Comparison of ENCODE assay signal across 15 cellular contexts in genomic region chrX:50680990-50681389, GRCh38.
DNase-seq lines count a peak whose midpoint lies in the region; ATAC-seq and TF ChIP-seq lines count a peak whose summit lies in the region.
"Had no signal": no experiment of that assay in that cellular context is flagged by ENCODE, and none has a peak within 500 bp of the region (broad histone marks: within the 10 kb centered on the region; RNA-seq: fewer than 3 reads in every experiment).

No MANE protein-coding gene starts in this region.

- no peak overlapping the region for H3K27ac ChIP-seq in C4-2B
- H3K27ac ChIP-seq: SJSA1 had no signal

- DNase-seq in KBM-7 (peak; percentile 14), dermis blood vessel endothelial cell (peak; percentile 63), lung microvascular endothelial cell (ENCODE audit: low read depth in 2 of 2) (peak; percentile 48 to 58), DMS114 treated with DMSO at 0.1 percent for 48 hours (lab: John Stamatoyannopoulos, UW; ENCODE audit: unreplicated experiment) (no peak), GF-D8 (lab: John Stamatoyannopoulos, UW) (no peak), ACHN (no peak)
- DNase-seq: activated CD4-positive, alpha-beta T cell treated with anti-CD3 and anti-CD28 coated beads, Interleukin-2, amount 10 ng/mL, durations not matched to agents 7 days and 5 days; activated naive CD4-positive, alpha-beta T cell; CD8-positive, alpha-beta memory T cell; effector CD8-positive, alpha-beta T cell; NCI-H226; stimulated activated CD4-positive, alpha-beta T cell treated with anti-CD3 and anti-CD28 coated beads, Interleukin-1b, Interleukin-23, amount 100 ng/mL, for 48 hours had no signal

- in situ Hi-C loops in KBM-7 (cut with MboI; ENCODE audit: low pct_unique_long_range_greater_than_20kb, low sequenced_read_pairs): no loop called here
- in situ Hi-C loops in ACHN (cut with HindIII; ENCODE audit: low pct_ligation_motif_present, low pct_unique_long_range_greater_than_20kb, low sequenced_read_pairs): no loop called here

- ATAC-seq in GM21737 (IDR thresholded peaks at IDR 0.05; ENCODE audit: unreplicated experiment): no peak

- TF ChIP-seq CTCF in C4-2B (conservative IDR thresholded peaks at IDR 0.05): peak; percentile 40

Comparison
In these comparisons a context has a peak if more than half of its experiments do, and no peak if none do; other contexts are left out.
1. DNase-seq: peak in KBM-7 (single experiment), dermis blood vessel endothelial cell (single experiment) and lung microvascular endothelial cell (2 of 2); none in DMS114 treated with DMSO at 0.1 percent for 48 hours (single experiment), GF-D8 (single experiment) and ACHN (single experiment).